24 cellular contexts compared by ENCODE assay signal in the genomic region with DNA sequence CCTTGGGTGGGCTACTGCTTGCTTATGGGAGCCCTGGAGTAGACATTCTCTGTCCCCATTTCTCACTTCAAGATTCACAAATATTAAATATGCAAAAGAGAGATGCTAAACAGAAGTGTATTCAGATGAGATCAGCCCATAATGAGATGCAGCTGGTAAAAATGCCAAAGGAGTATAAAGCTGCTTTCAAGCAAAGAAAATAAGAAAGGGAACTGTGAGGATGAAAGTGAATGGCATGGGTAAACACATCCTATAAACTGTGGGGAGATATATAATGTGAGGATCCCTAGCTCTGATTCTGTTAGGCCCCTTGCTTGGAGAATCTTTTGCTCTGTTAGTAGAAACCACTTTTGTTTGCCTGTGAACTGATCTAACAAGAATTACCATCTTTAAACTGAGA.
"Had no signal": no experiment of that assay in that cellular context is flagged by ENCODE, and none has a peak within 500 bp of the region (broad histone marks: within the 10 kb centered on the region; RNA-seq: fewer than 3 reads in every experiment).

No MANE protein-coding gene starts in this region.

- H3K27ac ChIP-seq: brain microvascular endothelial cell, cardiac muscle cell, Peyer's patch, RWPE1 had no signal

- H3K4me1 ChIP-seq: Peyer's patch had no signal

- H3K27me3 ChIP-seq: brain microvascular endothelial cell, cardiac muscle cell, Peyer's patch had no signal

- H3K4me3 ChIP-seq: cardiac muscle cell, K562, Peyer's patch had no signal

- DNase-seq: activated CD4-positive, alpha-beta memory T cell treated with anti-CD3 and anti-CD28 coated beads, Interleukin-2, amount 10 ng/mL, durations not matched to agents 7 days and 5 days; activated CD4-positive, alpha-beta T cell treated with anti-CD3 and anti-CD28 coated beads, Interleukin-2, amount 10 ng/mL, durations not matched to agents 7 days and 5 days; activated CD4-positive, CD25-positive, alpha-beta regulatory T cell; activated gamma-delta T cell; activated naive CD4-positive, alpha-beta T cell treated with anti-CD3 and anti-CD28 coated beads for 36 hours; activated T-cell treated with anti-CD3 and anti-CD28 coated beads for 4 hours; activated T-cell treated with anti-CD3 and anti-CD28 coated beads, Interleukin-2, amount 50 U/mL, for 48 hours; amygdala; brain microvascular endothelial cell; Karpas-422; MM.1S; NCI-H1105; NCI-H1436; NCI-H187; NCI-H2081; NCI-H510A treated with DMSO at 0.1 percent for 48 hours; NCI-H69; NK-92 treated with Interleukin-12 subunit alpha and Interleukin-12 subunit beta, amount 100 ng/mL, for 24 hours; Peyer's patch; Right ventricle myocardium superior had no signal

- H3K36me3 ChIP-seq: brain microvascular endothelial cell, cardiac muscle cell, Peyer's patch had no signal

- FAIRE-seq: astrocyte, K562 had no signal
